26 cellular contexts compared by ENCODE assay signal in genomic region chr4:107060388-107060787, GRCh38. TPM values are rescaled to one million over a fixed set of nuclear protein-coding genes. Genes with fewer than 3 reads are reported as not detected.
"Had no signal": no experiment of that assay in that cellular context is flagged by ENCODE, and none has a peak within 500 bp of the region (broad histone marks: within the 10 kb centered on the region; RNA-seq: fewer than 3 reads in every experiment).

No MANE protein-coding gene starts in this region.

- H3K36me3 Mint-ChIP-seq: mesothelial cell of epicardium, natural killer cell had no signal

- H3K27ac ChIP-seq: colonic mucosa, dorsolateral prefrontal cortex, esophagus muscularis mucosa, pancreas, psoas muscle, right atrium auricular region, upper lobe of right lung, VCaP had no signal

- H3K4me1 Mint-ChIP-seq: activated CD4-positive, alpha-beta memory T cell treated with anti-CD3 and anti-CD28 coated beads, Interleukin-2, amount 10 ng/mL, durations not matched to agents 7 days and 5 days; activated CD4-positive, alpha-beta T cell treated with anti-CD3 and anti-CD28 coated beads, Interleukin-2, amount 10 ng/mL, durations not matched to agents 24 days and 14 days; activated naive CD8-positive, alpha-beta T cell treated with anti-CD3 and anti-CD28 coated beads, Interleukin-2, amount 50 U/mL, for 24 hours; natural killer cell had no signal

- H3K4me1 ChIP-seq: colonic mucosa, esophagus muscularis mucosa, pancreas, psoas muscle, right atrium auricular region, upper lobe of right lung had no signal

- H3K4me3 Mint-ChIP-seq: activated CD4-positive, alpha-beta memory T cell treated with anti-CD3 and anti-CD28 coated beads, Interleukin-2, amount 10 ng/mL, durations not matched to agents 7 days and 5 days; activated CD4-positive, alpha-beta T cell treated with anti-CD3 and anti-CD28 coated beads, Interleukin-2, amount 10 ng/mL, durations not matched to agents 24 days and 14 days; activated naive CD8-positive, alpha-beta T cell treated with anti-CD3 and anti-CD28 coated beads, Interleukin-2, amount 50 U/mL, for 24 hours; activated T-helper 1 cell treated with anti-CD3 and anti-CD28 coated beads, Interleukin-12 subunit alpha, Interleukin-12 subunit beta, Interleukin-2, Interleukin-4 antibody, amounts not matched to agents 30 ng/mL and 10 ng/mL and 1 ng/mL, durations not matched to agents 14 hours and 24 hours and 36 hours; effector memory CD8-positive, alpha-beta T cell; mesothelial cell of epicardium; natural killer cell had no signal

- H3K36me3 ChIP-seq: colonic mucosa, esophagus muscularis mucosa, pancreas, right atrium auricular region, upper lobe of right lung had no signal

- H3K27me3 ChIP-seq: colonic mucosa, dorsolateral prefrontal cortex, esophagus muscularis mucosa, pancreas, right atrium auricular region, upper lobe of right lung had no signal

- H3K9me3 Mint-ChIP-seq: activated CD4-positive, alpha-beta memory T cell treated with anti-CD3 and anti-CD28 coated beads, Interleukin-2, amount 10 ng/mL, durations not matched to agents 7 days and 5 days; activated CD4-positive, alpha-beta T cell treated with anti-CD3 and anti-CD28 coated beads, Interleukin-2, amount 10 ng/mL, durations not matched to agents 24 days and 14 days; activated naive CD8-positive, alpha-beta T cell treated with anti-CD3 and anti-CD28 coated beads, Interleukin-2, amount 50 U/mL, for 24 hours; activated T-helper 1 cell treated with anti-CD3 and anti-CD28 coated beads, Interleukin-12 subunit alpha, Interleukin-12 subunit beta, Interleukin-2, Interleukin-4 antibody, amounts not matched to agents 30 ng/mL and 10 ng/mL and 1 ng/mL, durations not matched to agents 14 hours and 24 hours and 36 hours; mesothelial cell of epicardium had no signal

- ATAC-seq: activated CD4-positive, CD25-positive, alpha-beta regulatory T cell treated with anti-CD3 and anti-CD28 coated beads, Interleukin-2, amount 50 U/mL, for 24 hours; activated naive CD8-positive, alpha-beta T cell treated with anti-CD3 and anti-CD28 coated beads, Interleukin-2, amount 50 U/mL, for 24 hours; effector memory CD8-positive, alpha-beta T cell; left ventricle myocardium superior; natural killer cell; pancreas; psoas muscle; upper lobe of right lung had no signal

- DNase-seq: activated CD4-positive, alpha-beta memory T cell treated with anti-CD3 and anti-CD28 coated beads, Interleukin-2, amount 10 ng/mL, durations not matched to agents 7 days and 5 days; activated CD4-positive, alpha-beta T cell treated with anti-CD3 and anti-CD28 coated beads, Interleukin-2, amount 10 ng/mL, durations not matched to agents 24 days and 14 days; activated gamma-delta T cell; activated naive CD4-positive, alpha-beta T cell treated with anti-CD3 and anti-CD28 coated beads, Interleukin-2, amount 50 U/mL, for 16 hours; activated naive CD8-positive, alpha-beta T cell treated with anti-CD3 and anti-CD28 coated beads, Interleukin-2, amount 50 U/mL, for 24 hours; aorta; central memory CD4-positive, alpha-beta T cell; colonic mucosa; dorsolateral prefrontal cortex; effector memory CD8-positive, alpha-beta T cell; hippocampal formation; left ventricle myocardium superior; mammary epithelial cell; natural killer cell; pancreas; psoas muscle; stimulated activated CD4-positive, alpha-beta T cell treated with anti-CD3 and anti-CD28 coated beads, Interleukin-4, amount 100 ng/mL, for 24 hours; stimulated activated naive CD4-positive, alpha-beta T cell treated with Interleukin-2 at 50 U/mL for 16 hours; T-helper 2 cell; upper lobe of right lung had no signal

- H3K4me3 ChIP-seq: colonic mucosa, dorsolateral prefrontal cortex, esophagus muscularis mucosa, pancreas, psoas muscle, right atrium auricular region, upper lobe of right lung had no signal

- H3K27me3 Mint-ChIP-seq: activated CD4-positive, alpha-beta memory T cell treated with anti-CD3 and anti-CD28 coated beads, Interleukin-2, amount 10 ng/mL, durations not matched to agents 7 days and 5 days; activated CD4-positive, alpha-beta T cell treated with anti-CD3 and anti-CD28 coated beads, Interleukin-2, amount 10 ng/mL, durations not matched to agents 24 days and 14 days; effector memory CD8-positive, alpha-beta T cell had no signal

- H3K9me3 ChIP-seq: colonic mucosa, esophagus muscularis mucosa, pancreas, psoas muscle, right atrium auricular region, upper lobe of right lung had no signal

- H3K27ac Mint-ChIP-seq: activated CD4-positive, alpha-beta memory T cell treated with anti-CD3 and anti-CD28 coated beads, Interleukin-2, amount 10 ng/mL, durations not matched to agents 7 days and 5 days; activated CD4-positive, alpha-beta T cell treated with anti-CD3 and anti-CD28 coated beads, Interleukin-2, amount 10 ng/mL, durations not matched to agents 24 days and 14 days; activated naive CD8-positive, alpha-beta T cell treated with anti-CD3 and anti-CD28 coated beads, Interleukin-2, amount 50 U/mL, for 24 hours; activated T-helper 1 cell treated with anti-CD3 and anti-CD28 coated beads, Interleukin-12 subunit alpha, Interleukin-12 subunit beta, Interleukin-2, Interleukin-4 antibody, amounts not matched to agents 30 ng/mL and 10 ng/mL and 1 ng/mL, durations not matched to agents 14 hours and 24 hours and 36 hours; effector memory CD8-positive, alpha-beta T cell; mesothelial cell of epicardium; natural killer cell had no signal

RNA-seq across cellular contexts. Expression of gene DKK2, which starts 24.3 kb away (rescaled TPM):
- total RNA-seq: activated CD4-positive, alpha-beta memory T cell treated with anti-CD3 and anti-CD28 coated beads, Interleukin-2, amount 10 ng/mL, durations not matched to agents 7 days and 5 days; activated CD4-positive, alpha-beta T cell treated with anti-CD3 and anti-CD28 coated beads, Interleukin-2, amount 10 ng/mL, durations not matched to agents 24 days and 14 days; activated T-helper 1 cell treated with anti-CD3 and anti-CD28 coated beads, Interleukin-12 subunit alpha, Interleukin-12 subunit beta, Interleukin-2, Interleukin-4 antibody, amounts not matched to agents 30 ng/mL and 10 ng/mL and 1 ng/mL, durations not matched to agents 14 hours and 24 hours and 36 hours had no signal
